1 cellular context compared by ENCODE assay signal in genomic region chr4:127686656-127687055, GRCh38.
TF ChIP-seq lines count a peak whose summit lies in the region.

No MANE protein-coding gene starts in this region.

TF ChIP-seq in SK-N-SH treated with all-trans-retinoic acid at 6 μM for 48 hours, 23 proteins besides CTCF, POLR2A, EP300 and RAD21 (continued from another document):
- TF ChIP-seq ZC3H10 (CRISPR knock-in tag; IDR thresholded peaks at IDR 0.05) = no peak
